8 cellular contexts compared by ENCODE assay signal in genomic region chr15:56491110-56491722, GRCh38. TPM values are rescaled to one million over a fixed set of nuclear protein-coding genes. Genes with fewer than 3 reads are reported as not detected.
DNase-seq lines count a peak whose midpoint lies in the region; ATAC-seq, FAIRE-seq and TF ChIP-seq lines count a peak whose summit lies in the region.

No MANE protein-coding gene starts in this region.

- DNase-seq in AG09319 (ENCODE audit: extremely low read depth, low read depth): peak; percentile 54
- peak; percentile 87 for DNase-seq in NAMALWA (ENCODE audit: low spot score)
- DNase-seq in SKM-1 (lab: John Stamatoyannopoulos, UW; ENCODE audit: unreplicated experiment): peak; percentile 58
- DNase-seq in ascending aorta (ENCODE audit: low spot score in 2 of 2): peak in 1 of 2 donors; percentile 73
- peak in 38 of 51 donors; percentile 2 to 75 (median 34) for DNase-seq in hypothalamus (lab: John Stamatoyannopoulos, UW)
- peak; percentile 70 for DNase-seq in small intestine

- H3K4me1 ChIP-seq in ascending aorta: no peaks in the 10 kb centered on the region
- no peaks in the 10 kb centered on the region for H3K4me1 ChIP-seq in small intestine (ENCODE audit: control insufficient read depth in 2 of 2, insufficient read depth in 1 of 2, low read depth in 1 of 2, low read length in 1 of 2)

- WGBS in small intestine, 3 donors: 37 to 39% (median 39%) methylated on average over 5 of the region's 5 CpGs

- H3K36me3 ChIP-seq in ascending aorta (no peaks in the 10 kb centered on the region), small intestine (ENCODE audit: control insufficient read depth in 2 of 2, insufficient read depth in 2 of 2, low read length in 2 of 2) (no peaks in the 10 kb centered on the region)

- H3K4me3 ChIP-seq in ascending aorta: no peak overlapping the region
- no peak overlapping the region for H3K4me3 ChIP-seq in small intestine (ENCODE audit: low read depth in 1 of 2, low read length in 2 of 2)

- H3K27ac ChIP-seq in ascending aorta: no peak overlapping the region
- no peak overlapping the region for H3K27ac ChIP-seq in small intestine (ENCODE audit: low read depth in 1 of 2, low read length in 1 of 2)

- no peaks in the 10 kb centered on the region for H3K9me3 ChIP-seq in ascending aorta
- H3K9me3 ChIP-seq in small intestine (ENCODE audit: control insufficient read depth, low read depth): no peaks in the 10 kb centered on the region

- no peaks in the 10 kb centered on the region for H3K27me3 ChIP-seq in ascending aorta
- no peaks in the 10 kb centered on the region for H3K27me3 ChIP-seq in small intestine (ENCODE audit: control insufficient read depth in 2 of 2, insufficient read depth in 2 of 2, low read length in 2 of 2)

- intact Hi-C loops in ascending aorta (cut with DNase I): loop anchor here (10.0 kb wide), 3 partner anchors 284 to 1044 kb away; no protein-coding TSS in a partner anchor

- ATAC-seq in GM18907 (IDR thresholded peaks at IDR 0.05; ENCODE audit: unreplicated experiment) (peak; percentile 69), HG02981 (IDR thresholded peaks at IDR 0.05; ENCODE audit: unreplicated experiment) (no peak)

- TF ChIP-seq CTCF in AG09319 (IDR thresholded peaks at IDR 0.05; ENCODE audit: low read depth, low read length): peak; percentile 99
- peak; percentile 27 to 81 (median 67) for TF ChIP-seq CTCF in ascending aorta (IDR thresholded peaks at IDR 0.05)

- no peak for FAIRE-seq in small intestine (lab: Jason Lieb, UNC)

RNA-seq across cellular contexts. Expression of gene MNS1, which starts 26.3 kb away (rescaled TPM):
- total RNA-seq in ascending aorta: 0.43 TPM
- 1 to 10 TPM in 2 of 3 donors, under 1 TPM in 1; 0.45 to 3.7 (median 1.6) TPM for polyA plus RNA-seq in small intestine
